ENCODE assay signal across 21 cellular contexts in the genomic region with DNA sequence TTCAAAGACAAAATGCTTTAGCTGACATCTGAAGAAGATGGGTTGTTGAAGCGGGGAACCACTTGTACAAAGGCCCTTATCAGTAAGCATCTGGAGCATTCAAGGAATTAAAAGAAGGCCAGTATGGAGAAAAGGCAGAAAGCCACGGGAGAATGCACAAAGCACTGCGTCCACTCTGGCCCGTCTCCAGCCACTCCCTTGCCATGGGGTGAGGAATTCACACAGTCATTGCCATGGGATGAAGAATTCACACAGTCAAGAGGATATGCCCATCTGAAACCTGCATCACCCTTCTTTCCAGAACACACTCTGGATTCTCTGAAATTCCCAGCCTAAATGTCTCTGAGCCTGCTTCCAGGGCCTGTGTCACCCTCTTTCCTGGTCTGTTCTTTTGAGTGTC. TPM values are rescaled to one million over a fixed set of nuclear protein-coding genes. Genes with fewer than 3 reads are reported as not detected.
DNase-seq lines count a peak whose midpoint lies in the region; ATAC-seq, FAIRE-seq and TF ChIP-seq lines count a peak whose summit lies in the region.
"Had no signal": no experiment of that assay in that cellular context is flagged by ENCODE, and none has a peak within 500 bp of the region (broad histone marks: within the 10 kb centered on the region; RNA-seq: fewer than 3 reads in every experiment).

No MANE protein-coding gene starts in this region.

- TF ChIP-seq EP300 in K562 (IDR thresholded peaks at IDR 0.05; ENCODE audit: low read length): no peak

- no peak for FAIRE-seq in K562 (lab: Jason Lieb, UNC)
- FAIRE-seq: GM19239 had no signal

- H3K4me1 Mint-ChIP-seq in MCF 10A (ENCODE audit: insufficient read depth, unreplicated experiment) (no peaks in the 10 kb centered on the region), WTC11 (no peaks in the 10 kb centered on the region)
- H3K4me1 Mint-ChIP-seq: activated naive CD8-positive, alpha-beta T cell treated with anti-CD3 and anti-CD28 coated beads, Interleukin-2, amount 50 U/mL, for 24 hours; central memory CD8-positive, alpha-beta T cell; naive B cell; T-helper 17 cell had no signal

- ATAC-seq in K562 (no peak), lung (ENCODE audit: insufficient read depth, low FRiP score) (no peak), WTC11 (no peak), GM19324 (IDR thresholded peaks at IDR 0.05; ENCODE audit: low FRiP score, unreplicated experiment) (no peak)
- ATAC-seq: activated CD8-positive, alpha-beta T cell treated with anti-CD3 and anti-CD28 coated beads, Interleukin-2, amount 10 ng/mL, durations not matched to agents 7 days and 5 days; activated naive CD8-positive, alpha-beta T cell treated with anti-CD3 and anti-CD28 coated beads, Interleukin-2, amount 50 U/mL, for 24 hours; gastrocnemius medialis; HCT116; left ventricle myocardium superior; T-helper 17 cell had no signal

- H3K27me3 Mint-ChIP-seq in MCF 10A (ENCODE audit: insufficient read depth, unreplicated experiment) (no peaks in the 10 kb centered on the region), WTC11 (ENCODE audit: low read depth) (no peaks in the 10 kb centered on the region)
- H3K27me3 Mint-ChIP-seq: activated naive CD8-positive, alpha-beta T cell treated with anti-CD3 and anti-CD28 coated beads, Interleukin-2, amount 50 U/mL, for 24 hours; central memory CD8-positive, alpha-beta T cell; naive B cell; T-helper 17 cell had no signal

- TF ChIP-seq POLR2A in K562 (conservative IDR thresholded peaks at IDR 0.05) (no peak), testis (IDR thresholded peaks at IDR 0.05) (no peak)

- H3K4me2 ChIP-seq in mammary epithelial cell (ENCODE audit: insufficient read depth, low read depth, low read length) (no peak overlapping the region), K562 (ENCODE audit: insufficient read depth, low read length) (no peak overlapping the region)

- H3K27ac Mint-ChIP-seq in MCF 10A (ENCODE audit: low read depth, unreplicated experiment) (no peak overlapping the region), WTC11 (no peak overlapping the region)
- H3K27ac Mint-ChIP-seq: activated CD8-positive, alpha-beta T cell treated with anti-CD3 and anti-CD28 coated beads, Interleukin-2, amount 10 ng/mL, durations not matched to agents 7 days and 5 days; activated naive CD8-positive, alpha-beta T cell treated with anti-CD3 and anti-CD28 coated beads, Interleukin-2, amount 50 U/mL, for 24 hours; naive B cell; T-helper 17 cell had no signal

- DNase-seq in mammary epithelial cell: peak; percentile 7
- no peak for DNase-seq in MCF 10A (ENCODE audit: unreplicated experiment)
- no peak for DNase-seq in K562 (ENCODE audit: extremely low read depth in 1 of 4, low spot score in 3 of 4)
- peak; percentile 31 for DNase-seq in lung (ENCODE audit: low spot score)
- no peak for DNase-seq in WTC11 (ENCODE audit: low spot score)
- DNase-seq in stimulated activated CD4-positive, alpha-beta T cell treated with anti-CD3 and anti-CD28 coated beads, Interleukin-2, amount 100 ng/mL, for 24 hours: no peak
- DNase-seq in testis: no peak
- DNase-seq: activated CD4-positive, CD25-positive, alpha-beta regulatory T cell; activated CD8-positive, alpha-beta T cell treated with anti-CD3 and anti-CD28 coated beads, Interleukin-2, amount 10 ng/mL, durations not matched to agents 7 days and 5 days; activated naive CD8-positive, alpha-beta T cell treated with anti-CD3 and anti-CD28 coated beads, Interleukin-2, amount 50 U/mL, for 24 hours; DMS53; gastrocnemius medialis; left ventricle myocardium superior; naive B cell; NCI-H1417 treated with DMSO at 0.1 percent for 48 hours; T-helper 17 cell had no signal

- no peak overlapping the region for H3K4me3 ChIP-seq in mammary epithelial cell (replicated peaks in 1 of 3; ENCODE audit: insufficient read depth in 1 of 3, low read depth in 2 of 3, low read length in 3 of 3)
- H3K4me3 ChIP-seq in K562: no peak overlapping the region
- H3K4me3 ChIP-seq in lung: no peak overlapping the region
- H3K4me3 ChIP-seq in testis: no peak overlapping the region
- H3K4me3 ChIP-seq: gastrocnemius medialis had no signal

- H3K79me2 ChIP-seq in mammary epithelial cell (ENCODE audit: insufficient read depth, low read length): no peaks in the 10 kb centered on the region
- no peaks in the 10 kb centered on the region for H3K79me2 ChIP-seq in K562 (ENCODE audit: control insufficient read depth, insufficient read depth, low read length)

- H3K4me3 Mint-ChIP-seq in MCF 10A (ENCODE audit: unreplicated experiment): no peak overlapping the region
- no peak overlapping the region for H3K4me3 Mint-ChIP-seq in WTC11
- H3K4me3 Mint-ChIP-seq: activated CD8-positive, alpha-beta T cell treated with anti-CD3 and anti-CD28 coated beads, Interleukin-2, amount 10 ng/mL, durations not matched to agents 7 days and 5 days; activated naive CD8-positive, alpha-beta T cell treated with anti-CD3 and anti-CD28 coated beads, Interleukin-2, amount 50 U/mL, for 24 hours; central memory CD8-positive, alpha-beta T cell; naive B cell; T-helper 17 cell had no signal

- H2AFZ ChIP-seq in mammary epithelial cell (ENCODE audit: low read depth, low read length) (peak overlapping the region; percentile 20), K562 (ENCODE audit: low read depth, low read length) (0 out of 2 replicates have a peak overlapping the region, but pooled peaks have one; percentile 45)

- peaks cover 6% of the 10 kb centered on the region for H3K36me3 Mint-ChIP-seq in MCF 10A (ENCODE audit: insufficient read depth, unreplicated experiment)
- H3K36me3 Mint-ChIP-seq in WTC11: no peaks in the 10 kb centered on the region
- H3K36me3 Mint-ChIP-seq: naive B cell had no signal

- H4K20me1 ChIP-seq in mammary epithelial cell (ENCODE audit: insufficient read depth, low read length) (no peaks in the 10 kb centered on the region), K562 (replicated peaks; ENCODE audit: control insufficient read depth, insufficient read depth, low read length) (no peaks in the 10 kb centered on the region)

- POLR2A ChIA-PET in MCF 10A (lab: Yijun Ruan, JAX): interaction anchor here (0.8 kb wide), 1 partner anchor 26 kb away, joined by 3 read pairs; the partner anchor contains the start of gene STAG1
- POLR2A ChIA-PET in K562 (lab: Yijun Ruan, JAX): interaction anchor here (1.0 kb wide), 1 partner anchor 11 kb away, joined by 3 read pairs; no protein-coding TSS in a partner anchor
- POLR2A ChIA-PET in WTC11 (lab: Charles Lee): no interaction called here

- dilution Hi-C loops in mammary epithelial cell (cut with HindIII; ENCODE audit: low sequenced_read_pairs): no loop called here

- no TSS peak for BruUV-seq in mammary epithelial cell (replicated peaks; lab: Mats Ljungman, UMichigan)
- no TSS peak for BruUV-seq in MCF 10A (replicated peaks; lab: Mats Ljungman, UMichigan)
- BruUV-seq in K562 (replicated peaks; lab: Mats Ljungman, UMichigan): no TSS peak

- H3K27me3 ChIP-seq in mammary epithelial cell (ENCODE audit: insufficient read depth, low read length) (no peaks in the 10 kb centered on the region), K562 (ENCODE audit: control insufficient read depth in 2 of 2, insufficient read depth in 2 of 2, low read length in 2 of 2) (no peaks in the 10 kb centered on the region), lung (ENCODE audit: control insufficient read depth, insufficient read depth) (no peaks in the 10 kb centered on the region), testis (no peaks in the 10 kb centered on the region)
- H3K27me3 ChIP-seq: gastrocnemius medialis had no signal

- TF ChIP-seq RAD21 in K562 (CRISPR knock-in tag; conservative IDR thresholded peaks at IDR 0.05 in 1 of 2, IDR thresholded peaks at IDR 0.05 in 1 of 2): no peak

- no peaks in the 10 kb centered on the region for H3K36me3 ChIP-seq in mammary epithelial cell (ENCODE audit: insufficient read depth, low read length)
- H3K36me3 ChIP-seq in K562 (ENCODE audit: control insufficient read depth, insufficient read depth, low read length): no peaks in the 10 kb centered on the region
- H3K36me3 ChIP-seq in lung (ENCODE audit: control insufficient read depth in 2 of 2, insufficient read depth in 2 of 2, low read length in 2 of 2): no peaks in the 10 kb centered on the region
- H3K36me3 ChIP-seq in testis (ENCODE audit: low read depth, missing control alignments): no peaks in the 10 kb centered on the region
- H3K36me3 ChIP-seq: gastrocnemius medialis had no signal

- in situ Hi-C loops in mammary epithelial cell (cut with MboI; ENCODE audit: low sequenced_read_pairs in 2 of 2) (no loop called here), K562 (cut with MboI) (no loop called here)

- H3K9me1 ChIP-seq in K562 (ENCODE audit: control insufficient read depth, insufficient read depth, low read length): no peaks in the 10 kb centered on the region

- TF ChIP-seq CTCF in mammary epithelial cell (conservative IDR thresholded peaks at IDR 0.05 in 1 of 2, IDR thresholded peaks at IDR 0.05 in 1 of 2; ENCODE audit: extremely low read depth in 1 of 2, insufficient read depth in 1 of 2, low read depth in 1 of 2, low read length in 2 of 2) (no peak), MCF 10A (IDR thresholded peaks at IDR 0.05; ENCODE audit: unreplicated experiment) (no peak), K562 (IDR thresholded peaks at IDR 0.05 in 2 of 3, conservative IDR thresholded peaks at IDR 0.05 in 1 of 3; ENCODE audit: insufficient read depth in 2 of 3, low read depth in 1 of 3, low read length in 3 of 3) (no peak), lung (IDR thresholded peaks at IDR 0.05; ENCODE audit: control extremely low read depth, extremely low read depth) (no peak), WTC11 (IDR thresholded peaks at IDR 0.05) (no peak), testis (IDR thresholded peaks at IDR 0.05) (no peak)

- H3K27ac ChIP-seq in mammary epithelial cell (ENCODE audit: insufficient read depth, low read depth, low read length): no peak overlapping the region
- no peak overlapping the region for H3K27ac ChIP-seq in K562 (ENCODE audit: extremely low read depth, low read depth, low read length)
- H3K27ac ChIP-seq in lung (ENCODE audit: low read depth in 1 of 2, low read length in 1 of 2): no peak overlapping the region
- no peak overlapping the region for H3K27ac ChIP-seq in testis
- H3K27ac ChIP-seq: 22Rv1, gastrocnemius medialis had no signal

- H3K9ac ChIP-seq in mammary epithelial cell (ENCODE audit: insufficient read depth, low read length) (no peak overlapping the region), K562 (ENCODE audit: insufficient read depth in 1 of 2, low read depth in 2 of 2, low read length in 2 of 2) (no peak overlapping the region)

- CTCF ChIA-PET in mammary epithelial cell (lab: Charles Lee; ENCODE audit: low non-redundant PET) (no interaction called here), MCF 10A (lab: Yijun Ruan, JAX) (interaction anchor here (0.6 to 1.3 kb wide), 3 partner anchors 14 to 340 kb away, joined by 3 to 6 read pairs (median 4); partner anchors contain the start of gene STAG1), K562 (lab: Yijun Ruan, JAX; ENCODE audit: low intra/inter-chr PET ratio) (no interaction called here), WTC11 (lab: Charles Lee) (no interaction called here)

- H3K4me1 ChIP-seq in mammary epithelial cell (ENCODE audit: insufficient read depth, low read length) (no peaks in the 10 kb centered on the region), K562 (replicated peaks in 1 of 2; ENCODE audit: control insufficient read depth in 2 of 2, insufficient read depth in 2 of 2, low read length in 2 of 2) (no peaks in the 10 kb centered on the region), lung (ENCODE audit: control insufficient read depth in 2 of 2, insufficient read depth in 2 of 2, low read length in 2 of 2) (no peaks in the 10 kb centered on the region), testis (no peaks in the 10 kb centered on the region)
- H3K4me1 ChIP-seq: gastrocnemius medialis had no signal

- H3K9me3 Mint-ChIP-seq in MCF 10A (ENCODE audit: unreplicated experiment): no peaks in the 10 kb centered on the region
- no peaks in the 10 kb centered on the region for H3K9me3 Mint-ChIP-seq in WTC11
- H3K9me3 Mint-ChIP-seq: activated naive CD8-positive, alpha-beta T cell treated with anti-CD3 and anti-CD28 coated beads, Interleukin-2, amount 50 U/mL, for 24 hours; central memory CD8-positive, alpha-beta T cell; naive B cell had no signal

- intact Hi-C loops in mammary epithelial cell (cut with micrococcal nuclease) (no loop called here), MCF 10A (cut with micrococcal nuclease) (no loop called here), K562 (cut with micrococcal nuclease) (no loop called here), testis (cut with DNase I; ENCODE audit: low total_unique reads) (no loop called here)

- H3K9me3 ChIP-seq in mammary epithelial cell (replicated peaks; ENCODE audit: insufficient read depth, low read length): no peaks in the 10 kb centered on the region
- H3K9me3 ChIP-seq in K562 (replicated peaks; ENCODE audit: control insufficient read depth, insufficient read depth, low read depth, low read length): no peaks in the 10 kb centered on the region
- no peaks in the 10 kb centered on the region for H3K9me3 ChIP-seq in lung (ENCODE audit: control insufficient read depth in 2 of 2, insufficient read depth in 1 of 2, low read length in 1 of 2)
- no peaks in the 10 kb centered on the region for H3K9me3 ChIP-seq in testis
- H3K9me3 ChIP-seq: gastrocnemius medialis had no signal

- WGBS in mammary epithelial cell (ENCODE audit: low coverage, missing lambda C conversion rate): 62% methylated on average over 4 of the region's 4 CpGs
- 3% methylated on average over 4 of the region's 4 CpGs for WGBS in K562 (ENCODE audit: insufficient coverage, low coverage, missing lambda C conversion rate)
- 65 to 81% methylated on average over 4 of the region's 4 CpGs for WGBS in lung, 2 donors
- WGBS in testis, 2 donors: 56 to 66% methylated on average over 4 of the region's 4 CpGs

RNA-seq across cellular contexts. Expression of gene STAG1, which starts 26.7 kb away (rescaled TPM):
- 10 to 100 TPM; 19.2 to 29.9 TPM for total RNA-seq in mammary epithelial cell
- 7.0 TPM for polyA plus RNA-seq in mammary epithelial cell
- polyA minus RNA-seq in mammary epithelial cell: 6.4 TPM
- 29.2 and 34.3 TPM in 2 replicates for total RNA-seq in MCF 10A (2022)
- total RNA-seq in K562 (2011; cell fraction: chromatin; rRNA removed; ENCODE audit: low replicate concordance): 10.7 and 41.9 TPM in 2 replicates
- total RNA-seq in K562 (2011; cell fraction: nucleolus; rRNA removed): 4.2 and 7.6 TPM in 2 replicates
- 15.5 and 17.0 TPM in 2 replicates for total RNA-seq in K562 (2011; cell fraction: nucleoplasm; rRNA removed)
- 8.0 and 8.2 TPM in 2 replicates for total RNA-seq in K562 (2014; rRNA removed)
- total RNA-seq in K562 (2014; rRNA removed; fragmentation: Illumina TruSeq; extraction: Trizol): 15.1 and 18.4 TPM in 2 replicates
- 15.5 and 17.7 TPM in 2 replicates for total RNA-seq in K562 (2015; rRNA removed; fragmentation: Illumina TruSeq; extraction: Trizol)
- 12.1 and 14.8 TPM in 2 replicates for total RNA-seq in K562 (2021)
- polyA plus RNA-seq in K562 (2011; rRNA removed): 4.7 and 8.8 TPM in 2 replicates
- 1.2 and 2.2 TPM in 2 replicates for polyA plus RNA-seq in K562 (2011; cell fraction: cytosol; rRNA removed)
- polyA plus RNA-seq in K562 (2011; cell fraction: nucleus; rRNA removed): 2.9 and 3.1 TPM in 2 replicates
- polyA plus RNA-seq in K562 (2012): 5.7 and 6.9 TPM in 2 replicates
- 8.1 and 9.1 TPM in 2 replicates for polyA plus RNA-seq in K562 (2014; fragmentation: Illumina TruSeq; extraction: Trizol)
- polyA plus RNA-seq in K562 (2014; fragmentation: Nextera tagmentation; extraction: Ambion mirVana): 1 to 10 TPM; 2.7 to 3.9 TPM
- polyA plus RNA-seq in K562 (2014; rRNA removed): 6.7 and 6.8 TPM in 2 replicates
- polyA minus RNA-seq in K562 (2011; rRNA and poly(A)+ RNA removed): 20.7 TPM in 2 replicates
- polyA minus RNA-seq in K562 (2011; cell fraction: cytosol; rRNA and poly(A)+ RNA removed): 4.4 and 6.0 TPM in 2 replicates
- 5.9 and 10.9 TPM in 2 replicates for polyA minus RNA-seq in K562 (2011; cell fraction: nucleus; rRNA and poly(A)+ RNA removed)
- total RNA-seq in lung: 10 to 100 TPM; 29.4 to 90.0 TPM
- polyA plus RNA-seq in lung: 10 to 100 TPM in 1 of 2 donors, 1 to 10 TPM in 1; 8.1 to 11.7 TPM
- 14.9 to 20.7 TPM (median 17.7 TPM) in 3 replicates for total RNA-seq in WTC11 (2021)
- total RNA-seq in testis: 10 to 100 TPM; 40.2 to 45.3 TPM
- 14.3 TPM for polyA plus RNA-seq in testis (ENCODE audit: insufficient read depth, low read depth, low replicate concordance)

RNA-seq across cellular contexts. Expression of gene SLC35G2, which starts 40.1 kb away (rescaled TPM):
- 1 to 10 TPM; 3.9 to 6.0 TPM for total RNA-seq in mammary epithelial cell
- polyA plus RNA-seq in mammary epithelial cell: 3.9 TPM
- polyA minus RNA-seq in mammary epithelial cell: 7.3 TPM
- total RNA-seq in MCF 10A (2022): 7.6 and 8.5 TPM in 2 replicates
- 7.0 and 14.8 TPM in 2 replicates for total RNA-seq in K562 (2011; cell fraction: chromatin; rRNA removed; ENCODE audit: low replicate concordance)
- 5.0 and 6.0 TPM in 2 replicates for total RNA-seq in K562 (2011; cell fraction: nucleolus; rRNA removed)
- total RNA-seq in K562 (2011; cell fraction: nucleoplasm; rRNA removed): 9.5 and 10.6 TPM in 2 replicates
- 2.1 and 3.6 TPM in 2 replicates for total RNA-seq in K562 (2014; rRNA removed)
- total RNA-seq in K562 (2014; rRNA removed; fragmentation: Illumina TruSeq; extraction: Trizol): 3.2 and 4.3 TPM in 2 replicates
- 2.8 and 3.8 TPM in 2 replicates for total RNA-seq in K562 (2015; rRNA removed; fragmentation: Illumina TruSeq; extraction: Trizol)
- total RNA-seq in K562 (2021): 2.1 and 3.1 TPM in 2 replicates
- polyA plus RNA-seq in K562 (2011; rRNA removed): 4.5 and 5.9 TPM in 2 replicates
- 1.5 and 3.7 TPM in 2 replicates for polyA plus RNA-seq in K562 (2011; cell fraction: cytosol; rRNA removed)
- 4.5 and 5.1 TPM in 2 replicates for polyA plus RNA-seq in K562 (2011; cell fraction: nucleus; rRNA removed)
- 2.3 and 2.6 TPM in 2 replicates for polyA plus RNA-seq in K562 (2012)
- 2.6 and 3.0 TPM in 2 replicates for polyA plus RNA-seq in K562 (2014; fragmentation: Illumina TruSeq; extraction: Trizol)
- 1 to 10 TPM; 2.8 to 3.1 TPM for polyA plus RNA-seq in K562 (2014; fragmentation: Nextera tagmentation; extraction: Ambion mirVana)
- 2.7 and 3.3 TPM in 2 replicates for polyA plus RNA-seq in K562 (2014; rRNA removed)
- 3.9 and 5.0 TPM in 2 replicates for polyA minus RNA-seq in K562 (2011; rRNA and poly(A)+ RNA removed)
- polyA minus RNA-seq in K562 (2011; cell fraction: cytosol; rRNA and poly(A)+ RNA removed): 0.91 and 2.0 TPM in 2 replicates
- 3.2 and 3.5 TPM in 2 replicates for polyA minus RNA-seq in K562 (2011; cell fraction: nucleus; rRNA and poly(A)+ RNA removed)
- 1 to 10 TPM; 4.8 to 9.1 TPM for total RNA-seq in lung
- 1 to 10 TPM; 3.6 to 6.6 TPM for polyA plus RNA-seq in lung
- total RNA-seq in WTC11 (2021): 3.3 to 3.6 TPM (median 3.6 TPM) in 3 replicates
- 10 to 100 TPM; 21.1 to 22.1 TPM for total RNA-seq in testis
- 22.4 TPM for polyA plus RNA-seq in testis (ENCODE audit: insufficient read depth, low read depth, low replicate concordance)

Comparison
In these comparisons a context has a peak if more than half of its experiments do, and no peak if none do; other contexts are left out.
1. DNase-seq: peak in mammary epithelial cell (single experiment) and lung (single experiment); none in MCF 10A (single experiment), K562 (0 of 4), WTC11 (single experiment), stimulated activated CD4-positive, alpha-beta T cell treated with anti-CD3 and anti-CD28 coated beads, Interleukin-2, amount 100 ng/mL, for 24 hours (0 of 2) and testis (single experiment).